In genomic region chr2:217362710-217363109, GRCh38 we compare ENCODE assay signal across 18 cellular contexts.
DNase-seq lines count a peak whose midpoint lies in the region; ATAC-seq, FAIRE-seq and TF ChIP-seq lines count a peak whose summit lies in the region.
"Had no signal": no experiment of that assay in that cellular context is flagged by ENCODE, and none has a peak within 500 bp of the region (broad histone marks: within the 10 kb centered on the region; RNA-seq: fewer than 3 reads in every experiment).

No MANE protein-coding gene starts in this region.

- FAIRE-seq in K562 (lab: Jason Lieb, UNC) = peak; percentile 49
- FAIRE-seq: GM12891, GM18507 had no signal

- WGBS in K562 (ENCODE audit: insufficient coverage, low coverage, missing lambda C conversion rate) = 0% methylated on average over 5 of the region's 5 CpGs

- no TSS peak for BruUV-seq in K562 (replicated peaks; lab: Mats Ljungman, UMichigan)

- TF ChIP-seq POLR2A in K562 (conservative IDR thresholded peaks at IDR 0.05) = no peak

- H3K27me3 Mint-ChIP-seq in T-helper 17 cell = no peaks in the 10 kb centered on the region

- no peak overlapping the region for H3K4me3 Mint-ChIP-seq in T-helper 17 cell

- H3K36me3 Mint-ChIP-seq in T-helper 17 cell (ENCODE audit: low read depth) = peaks cover 2% of the 10 kb centered on the region

- H3K27ac ChIP-seq in K562 (ENCODE audit: extremely low read depth, low read depth, low read length) (no peak overlapping the region), muscle layer of duodenum (ENCODE audit: low read length) (peak overlapping the region; percentile 62), thoracic aorta (peak overlapping the region; percentile 65 to 85)

- peak; percentile 78 for DNase-seq in CMK (ENCODE audit: low read depth)
- DNase-seq in K562 (ENCODE audit: extremely low read depth in 1 of 4, low spot score in 3 of 4) = peak in 2 of 4 experiments; percentile 12 to 51
- DNase-seq in thoracic aorta (ENCODE audit: low spot score) = no peak
- DNase-seq in T-helper 17 cell = no peak
- no peak for DNase-seq in stimulated activated CD8-positive, alpha-beta memory T cell treated with anti-CD3 and anti-CD28 coated beads, Interleukin-4, amount 100 ng/mL, for 48 hours
- no peak for DNase-seq in middle frontal gyrus (ENCODE audit: extremely low spot score, low spot score)
- DNase-seq: C1 segment of cervical spinal cord, DMS 273 treated with DMSO at 0.1 percent for 48 hours, NCI-H1436, NCI-H2029 treated with DMSO at 0.1 percent for 48 hours, NCI-H2171 treated with DMSO at 0.1 percent for 48 hours, NCI-H446 treated with DMSO at 0.1 percent for 48 hours, NCI-H774 had no signal

- no peak overlapping the region for H2AFZ ChIP-seq in K562 (ENCODE audit: low read depth, low read length)

- ATAC-seq in K562 (no peak; the same call in 2 of the 3 replicates), thoracic aorta (ENCODE audit: insufficient number of reproducible peaks, low FRiP score, low read depth) (no peak), GM18909 (IDR thresholded peaks at IDR 0.05; ENCODE audit: poor library complexity, unreplicated experiment) (no peak), T-helper 17 cell (no peak)

- H4K20me1 ChIP-seq in K562 (replicated peaks; ENCODE audit: control insufficient read depth, insufficient read depth, low read length) = no peaks in the 10 kb centered on the region

- CTCF ChIA-PET in K562 (lab: Yijun Ruan, JAX; ENCODE audit: low intra/inter-chr PET ratio) = no interaction called here

- H3K27me3 ChIP-seq in K562 (ENCODE audit: control insufficient read depth in 2 of 2, insufficient read depth in 2 of 2, low read length in 2 of 2) (peaks cover 0 to 6% of the 10 kb centered on the region in 2 experiments; a peak in 2 of 5 replicates), muscle layer of duodenum (ENCODE audit: low read depth, low read length) (no peaks in the 10 kb centered on the region), thoracic aorta (replicated peaks; ENCODE audit: insufficient read depth) (no peaks in the 10 kb centered on the region)

- intact Hi-C loops in K562 (cut with micrococcal nuclease) = no loop called here

- no peak overlapping the region; the same call in 1 of the 2 replicates for H3K4me2 ChIP-seq in K562 (ENCODE audit: insufficient read depth, low read length)

- no peak overlapping the region for H3K9ac ChIP-seq in K562 (ENCODE audit: insufficient read depth in 1 of 2, low read depth in 2 of 2, low read length in 2 of 2)

- POLR2A ChIA-PET in K562 (lab: Yijun Ruan, JAX) = interaction anchor here (0.6 kb wide), 1 partner anchor 202 kb away, joined by 3 read pairs; no protein-coding TSS in a partner anchor

- H3K4me1 Mint-ChIP-seq in T-helper 17 cell = no peaks in the 10 kb centered on the region

- no peaks in the 10 kb centered on the region for H3K79me2 ChIP-seq in K562 (ENCODE audit: control insufficient read depth, insufficient read depth, low read length)

- TF ChIP-seq RAD21 in K562 (CRISPR knock-in tag; conservative IDR thresholded peaks at IDR 0.05 in 1 of 2, IDR thresholded peaks at IDR 0.05 in 1 of 2) = no peak

- TF ChIP-seq CTCF in K562 (IDR thresholded peaks at IDR 0.05 in 2 of 3, conservative IDR thresholded peaks at IDR 0.05 in 1 of 3; ENCODE audit: insufficient read depth in 2 of 3, low read depth in 1 of 3, low read length in 3 of 3) = no peak
- no peak for TF ChIP-seq CTCF in thoracic aorta (IDR thresholded peaks at IDR 0.05)

- in situ Hi-C loops in K562 (cut with MboI) = no loop called here

- TF ChIP-seq EP300 in K562 (IDR thresholded peaks at IDR 0.05; ENCODE audit: low read length) = peak; percentile 82

- no peak overlapping the region for H3K27ac Mint-ChIP-seq in T-helper 17 cell

- no peaks in the 10 kb centered on the region for H3K36me3 ChIP-seq in K562 (ENCODE audit: control insufficient read depth, insufficient read depth, low read length)
- no peaks in the 10 kb centered on the region for H3K36me3 ChIP-seq in muscle layer of duodenum (ENCODE audit: control insufficient read depth in 1 of 2, insufficient read depth in 2 of 2, low read length in 2 of 2)
- H3K36me3 ChIP-seq in thoracic aorta = no peaks in the 10 kb centered on the region
- H3K36me3 ChIP-seq: HAP-1 had no signal

- H3K9me1 ChIP-seq in K562 (ENCODE audit: control insufficient read depth, insufficient read depth, low read length) = no peaks in the 10 kb centered on the region

- no peaks in the 10 kb centered on the region for H3K9me3 ChIP-seq in K562 (replicated peaks; ENCODE audit: control insufficient read depth, insufficient read depth, low read depth, low read length)
- H3K9me3 ChIP-seq in muscle layer of duodenum (ENCODE audit: control insufficient read depth in 1 of 2, low read length in 2 of 2) = no peaks in the 10 kb centered on the region
- no peaks in the 10 kb centered on the region for H3K9me3 ChIP-seq in thoracic aorta
- H3K9me3 ChIP-seq in T-helper 17 cell (ENCODE audit: control insufficient read depth, low read length, poor library complexity, severe bottlenecking) = no peaks in the 10 kb centered on the region
- H3K9me3 ChIP-seq: HAP-1 had no signal

- H3K4me3 ChIP-seq in K562 = no peak overlapping the region
- H3K4me3 ChIP-seq in muscle layer of duodenum (ENCODE audit: low read depth in 1 of 2, low read length in 2 of 2) = no peak overlapping the region
- H3K4me3 ChIP-seq in thoracic aorta = no peak overlapping the region
- H3K4me3 ChIP-seq: HAP-1 had no signal

- H3K4me1 ChIP-seq in K562 (replicated peaks in 1 of 2; ENCODE audit: control insufficient read depth in 2 of 2, insufficient read depth in 2 of 2, low read length in 2 of 2) (peaks cover 0 to 10% of the 10 kb centered on the region in 2 experiments; a peak in 1 of 5 replicates), muscle layer of duodenum (ENCODE audit: control insufficient read depth in 1 of 2, insufficient read depth in 2 of 2, low read length in 2 of 2) (peaks cover 24 to 33% of the 10 kb centered on the region in 2 donors), thoracic aorta (ENCODE audit: control insufficient read depth in 1 of 2, low read depth in 2 of 2) (peaks cover 30 to 63% of the 10 kb centered on the region in 2 donors)
- H3K4me1 ChIP-seq: HAP-1 had no signal

TF ChIP-seq in K562, 482 proteins besides CTCF, POLR2A, EP300 and RAD21 (continues in another document):
- no peak for TF ChIP-seq REST (CRISPR knock-in tag; IDR thresholded peaks at IDR 0.05; ENCODE audit: low read depth)
- TF ChIP-seq ETV1 (tag; conservative IDR thresholded peaks at IDR 0.05; ENCODE audit: low read depth) = no peak
- no peak for TF ChIP-seq DEAF1 (CRISPR knock-in tag; IDR thresholded peaks at IDR 0.05)
- no peak for TF ChIP-seq ZNF224 (CRISPR knock-in tag; IDR thresholded peaks at IDR 0.05)
- TF ChIP-seq, protein P1, sequence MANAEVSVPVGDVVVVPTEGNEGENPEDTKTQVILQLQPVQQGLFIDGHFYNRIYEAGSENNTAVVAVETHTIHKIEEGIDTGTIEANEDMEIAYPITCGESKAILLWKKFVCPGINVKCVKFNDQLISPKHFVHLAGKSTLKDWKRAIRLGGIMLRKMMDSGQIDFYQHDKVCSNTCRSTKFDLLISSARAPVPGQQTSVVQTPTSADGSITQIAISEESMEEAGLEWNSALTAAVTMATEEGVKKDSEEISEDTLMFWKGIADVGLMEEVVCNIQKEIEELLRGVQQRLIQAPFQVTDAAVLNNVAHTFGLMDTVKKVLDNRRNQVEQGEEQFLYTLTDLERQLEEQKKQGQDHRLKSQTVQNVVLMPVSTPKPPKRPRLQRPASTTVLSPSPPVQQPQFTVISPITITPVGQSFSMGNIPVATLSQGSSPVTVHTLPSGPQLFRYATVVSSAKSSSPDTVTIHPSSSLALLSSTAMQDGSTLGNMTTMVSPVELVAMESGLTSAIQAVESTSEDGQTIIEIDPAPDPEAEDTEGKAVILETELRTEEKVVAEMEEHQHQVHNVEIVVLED (CRISPR knock-in tag; IDR thresholded peaks at IDR 0.05) = no peak
- TF ChIP-seq SMARCC2 (IDR thresholded peaks at IDR 0.05; ENCODE audit: low read depth) = no peak
- TF ChIP-seq SAFB2 (IDR thresholded peaks at IDR 0.05; ENCODE audit: borderline replicate concordance, low read depth, low read length, severe bottlenecking) = no peak
